In the genomic region with DNA sequence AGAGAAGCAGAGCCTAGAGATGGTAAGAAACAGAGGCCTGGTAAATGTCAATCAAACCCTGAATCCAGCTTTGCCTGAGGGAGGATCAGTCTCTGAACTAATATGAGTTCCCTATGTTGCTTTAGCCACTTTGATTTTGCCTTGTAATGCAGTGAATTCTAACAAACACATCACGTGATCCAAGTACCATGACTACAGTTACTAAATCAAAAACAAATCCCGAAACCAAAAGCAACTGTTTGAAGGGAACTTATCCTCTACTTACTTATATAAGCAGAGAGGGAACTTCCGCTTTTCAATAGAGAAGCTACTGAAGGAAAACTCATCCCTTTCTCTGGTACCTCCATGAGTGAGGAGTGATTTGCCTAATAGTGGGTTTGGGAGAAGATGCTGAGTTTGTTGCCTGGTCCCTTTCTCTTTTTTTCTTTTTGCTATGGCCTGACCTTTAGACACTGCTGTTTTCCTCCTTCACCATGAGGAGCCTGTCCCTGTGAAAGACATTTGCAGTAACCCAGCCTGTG, we compare ENCODE assay signal across 1 cellular context.
TF ChIP-seq lines count a peak whose summit lies in the region.

No MANE protein-coding gene starts in this region.

TF ChIP-seq in GM12878, 131 proteins besides CTCF, POLR2A, EP300 and RAD21 (continued from another document and continues in another):
- TF ChIP-seq E4F1 (IDR thresholded peaks at IDR 0.05; ENCODE audit: borderline replicate concordance, partially characterized antibody), result no peak
- TF ChIP-seq RELB (IDR thresholded peaks at IDR 0.05; ENCODE audit: low read depth), result peak; percentile 91
- 0 out of 2 replicates have a peak, but pooled peaks have one; percentile 27 for TF ChIP-seq MEF2A (IDR thresholded peaks at IDR 0.05; ENCODE audit: insufficient read depth, low read depth, low read length)
- no peak for TF ChIP-seq PAX8 (IDR thresholded peaks at IDR 0.05)
- TF ChIP-seq IKZF2 (IDR thresholded peaks at IDR 0.05), result peak; percentile 93 to 95
- TF ChIP-seq POLR2AphosphoS5 (IDR thresholded peaks at IDR 0.05; ENCODE audit: low read length), result no peak
- peak; percentile 44; the same call in 1 of the 2 replicates for TF ChIP-seq NFIC (IDR thresholded peaks at IDR 0.05; ENCODE audit: low read depth, low read length)
- TF ChIP-seq RUNX3 (IDR thresholded peaks at IDR 0.05; ENCODE audit: low read length), result no peak
- TF ChIP-seq MXI1 (IDR thresholded peaks at IDR 0.05; ENCODE audit: low read depth, low read length), result peak; percentile 83; the same call in 1 of the 2 replicates
- TF ChIP-seq ZSCAN29 (IDR thresholded peaks at IDR 0.05), result no peak
- TF ChIP-seq JUNB (IDR thresholded peaks at IDR 0.05), result no peak
- TF ChIP-seq, protein P1, sequence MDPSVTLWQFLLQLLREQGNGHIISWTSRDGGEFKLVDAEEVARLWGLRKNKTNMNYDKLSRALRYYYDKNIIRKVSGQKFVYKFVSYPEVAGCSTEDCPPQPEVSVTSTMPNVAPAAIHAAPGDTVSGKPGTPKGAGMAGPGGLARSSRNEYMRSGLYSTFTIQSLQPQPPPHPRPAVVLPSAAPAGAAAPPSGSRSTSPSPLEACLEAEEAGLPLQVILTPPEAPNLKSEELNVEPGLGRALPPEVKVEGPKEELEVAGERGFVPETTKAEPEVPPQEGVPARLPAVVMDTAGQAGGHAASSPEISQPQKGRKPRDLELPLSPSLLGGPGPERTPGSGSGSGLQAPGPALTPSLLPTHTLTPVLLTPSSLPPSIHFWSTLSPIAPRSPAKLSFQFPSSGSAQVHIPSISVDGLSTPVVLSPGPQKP (IDR thresholded peaks at IDR 0.05; ENCODE audit: low read depth, low read length), result no peak
- 0 out of 2 replicates have a peak, but pooled peaks have one; percentile 5 for TF ChIP-seq IRF4 (IDR thresholded peaks at IDR 0.05; ENCODE audit: low read depth, low read length)
- TF ChIP-seq ZZZ3 (IDR thresholded peaks at IDR 0.05; ENCODE audit: control insufficient read depth, insufficient read length, low read depth), result no peak
- TF ChIP-seq NRF1 (conservative IDR thresholded peaks at IDR 0.05; ENCODE audit: low read depth, low read length), result no peak
- TF ChIP-seq SUZ12 (IDR thresholded peaks at IDR 0.05; ENCODE audit: unreplicated experiment), result no peak
- TF ChIP-seq REST (IDR thresholded peaks at IDR 0.05; ENCODE audit: low read depth, low read length), result no peak
- TF ChIP-seq FOXK2 (IDR thresholded peaks at IDR 0.05), result no peak
- TF ChIP-seq HDAC6 (IDR thresholded peaks at IDR 0.05; ENCODE audit: unreplicated experiment), result no peak
- no peak for TF ChIP-seq YY1 (IDR thresholded peaks at IDR 0.05; ENCODE audit: low read depth, low read length)
- peak; percentile 72; the same call in 1 of the 2 replicates for TF ChIP-seq ATF3 (IDR thresholded peaks at IDR 0.05; ENCODE audit: borderline replicate concordance, extremely low read depth, low read depth, low read length)
- TF ChIP-seq, protein P2, sequence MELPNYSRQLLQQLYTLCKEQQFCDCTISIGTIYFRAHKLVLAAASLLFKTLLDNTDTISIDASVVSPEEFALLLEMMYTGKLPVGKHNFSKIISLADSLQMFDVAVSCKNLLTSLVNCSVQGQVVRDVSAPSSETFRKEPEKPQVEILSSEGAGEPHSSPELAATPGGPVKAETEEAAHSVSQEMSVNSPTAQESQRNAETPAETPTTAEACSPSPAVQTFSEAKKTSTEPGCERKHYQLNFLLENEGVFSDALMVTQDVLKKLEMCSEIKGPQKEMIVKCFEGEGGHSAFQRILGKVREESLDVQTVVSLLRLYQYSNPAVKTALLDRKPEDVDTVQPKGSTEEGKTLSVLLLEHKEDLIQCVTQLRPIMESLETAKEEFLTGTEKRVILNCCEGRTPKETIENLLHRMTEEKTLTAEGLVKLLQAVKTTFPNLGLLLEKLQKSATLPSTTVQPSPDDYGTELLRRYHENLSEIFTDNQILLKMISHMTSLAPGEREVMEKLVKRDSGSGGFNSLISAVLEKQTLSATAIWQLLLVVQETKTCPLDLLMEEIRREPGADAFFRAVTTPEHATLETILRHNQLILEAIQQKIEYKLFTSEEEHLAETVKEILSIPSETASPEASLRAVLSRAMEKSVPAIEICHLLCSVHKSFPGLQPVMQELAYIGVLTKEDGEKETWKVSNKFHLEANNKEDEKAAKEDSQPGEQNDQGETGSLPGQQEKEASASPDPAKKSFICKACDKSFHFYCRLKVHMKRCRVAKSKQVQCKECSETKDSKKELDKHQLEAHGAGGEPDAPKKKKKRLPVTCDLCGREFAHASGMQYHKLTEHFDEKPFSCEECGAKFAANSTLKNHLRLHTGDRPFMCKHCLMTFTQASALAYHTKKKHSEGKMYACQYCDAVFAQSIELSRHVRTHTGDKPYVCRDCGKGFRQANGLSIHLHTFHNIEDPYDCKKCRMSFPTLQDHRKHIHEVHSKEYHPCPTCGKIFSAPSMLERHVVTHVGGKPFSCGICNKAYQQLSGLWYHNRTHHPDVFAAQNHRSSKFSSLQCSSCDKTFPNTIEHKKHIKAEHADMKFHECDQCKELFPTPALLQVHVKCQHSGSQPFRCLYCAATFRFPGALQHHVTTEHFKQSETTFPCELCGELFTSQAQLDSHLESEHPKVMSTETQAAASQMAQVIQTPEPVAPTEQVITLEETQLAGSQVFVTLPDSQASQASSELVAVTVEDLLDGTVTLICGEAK (IDR thresholded peaks at IDR 0.05; ENCODE audit: borderline replicate concordance), result peak; percentile 22; the same call in 1 of the 2 replicates
- TF ChIP-seq ZBED1 (IDR thresholded peaks at IDR 0.05; ENCODE audit: borderline replicate concordance), result no peak
- peak; percentile 89 for TF ChIP-seq BMI1 (IDR thresholded peaks at IDR 0.05; ENCODE audit: borderline replicate concordance)
- peak; percentile 80 for TF ChIP-seq SPI1 (IDR thresholded peaks at IDR 0.05; ENCODE audit: borderline replicate concordance, insufficient read depth, low read depth, low read length)
- no peak for TF ChIP-seq GABPA (IDR thresholded peaks at IDR 0.05; ENCODE audit: low read depth)
- TF ChIP-seq ETV6 (conservative IDR thresholded peaks at IDR 0.05 in 1 of 2, IDR thresholded peaks at IDR 0.05 in 1 of 2; ENCODE audit: borderline replicate concordance in 1 of 2, low read depth in 1 of 2), result 0 out of 4 replicates have a peak, but pooled peaks of 1 of the 2 experiments have one; percentile 21
- TF ChIP-seq ZNF687 (IDR thresholded peaks at IDR 0.05), result 0 out of 2 replicates have a peak, but pooled peaks have one; percentile 59
- no peak for TF ChIP-seq SRF (IDR thresholded peaks at IDR 0.05; ENCODE audit: low read depth in 2 of 2, low read length in 2 of 2)
- TF ChIP-seq BCL11A (IDR thresholded peaks at IDR 0.05; ENCODE audit: low read depth, low read length), result no peak
- TF ChIP-seq, protein P3, sequence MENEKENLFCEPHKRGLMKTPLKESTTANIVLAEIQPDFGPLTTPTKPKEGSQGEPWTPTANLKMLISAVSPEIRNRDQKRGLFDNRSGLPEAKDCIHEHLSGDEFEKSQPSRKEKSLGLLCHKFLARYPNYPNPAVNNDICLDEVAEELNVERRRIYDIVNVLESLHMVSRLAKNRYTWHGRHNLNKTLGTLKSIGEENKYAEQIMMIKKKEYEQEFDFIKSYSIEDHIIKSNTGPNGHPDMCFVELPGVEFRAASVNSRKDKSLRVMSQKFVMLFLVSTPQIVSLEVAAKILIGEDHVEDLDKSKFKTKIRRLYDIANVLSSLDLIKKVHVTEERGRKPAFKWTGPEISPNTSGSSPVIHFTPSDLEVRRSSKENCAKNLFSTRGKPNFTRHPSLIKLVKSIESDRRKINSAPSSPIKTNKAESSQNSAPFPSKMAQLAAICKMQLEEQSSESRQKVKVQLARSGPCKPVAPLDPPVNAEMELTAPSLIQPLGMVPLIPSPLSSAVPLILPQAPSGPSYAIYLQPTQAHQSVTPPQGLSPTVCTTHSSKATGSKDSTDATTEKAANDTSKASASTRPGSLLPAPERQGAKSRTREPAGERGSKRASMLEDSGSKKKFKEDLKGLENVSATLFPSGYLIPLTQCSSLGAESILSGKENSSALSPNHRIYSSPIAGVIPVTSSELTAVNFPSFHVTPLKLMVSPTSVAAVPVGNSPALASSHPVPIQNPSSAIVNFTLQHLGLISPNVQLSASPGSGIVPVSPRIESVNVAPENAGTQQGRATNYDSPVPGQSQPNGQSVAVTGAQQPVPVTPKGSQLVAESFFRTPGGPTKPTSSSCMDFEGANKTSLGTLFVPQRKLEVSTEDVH (IDR thresholded peaks at IDR 0.05; ENCODE audit: low read depth, partially characterized antibody), result no peak
- no peak for TF ChIP-seq RCOR1 (conservative IDR thresholded peaks at IDR 0.05; ENCODE audit: low read depth, low read length)
- no peak for TF ChIP-seq FOS (IDR thresholded peaks at IDR 0.05; ENCODE audit: borderline replicate concordance, extremely low read depth, insufficient read length)
